Comparison of ENCODE assay signal across 28 cellular contexts in the genomic region with DNA sequence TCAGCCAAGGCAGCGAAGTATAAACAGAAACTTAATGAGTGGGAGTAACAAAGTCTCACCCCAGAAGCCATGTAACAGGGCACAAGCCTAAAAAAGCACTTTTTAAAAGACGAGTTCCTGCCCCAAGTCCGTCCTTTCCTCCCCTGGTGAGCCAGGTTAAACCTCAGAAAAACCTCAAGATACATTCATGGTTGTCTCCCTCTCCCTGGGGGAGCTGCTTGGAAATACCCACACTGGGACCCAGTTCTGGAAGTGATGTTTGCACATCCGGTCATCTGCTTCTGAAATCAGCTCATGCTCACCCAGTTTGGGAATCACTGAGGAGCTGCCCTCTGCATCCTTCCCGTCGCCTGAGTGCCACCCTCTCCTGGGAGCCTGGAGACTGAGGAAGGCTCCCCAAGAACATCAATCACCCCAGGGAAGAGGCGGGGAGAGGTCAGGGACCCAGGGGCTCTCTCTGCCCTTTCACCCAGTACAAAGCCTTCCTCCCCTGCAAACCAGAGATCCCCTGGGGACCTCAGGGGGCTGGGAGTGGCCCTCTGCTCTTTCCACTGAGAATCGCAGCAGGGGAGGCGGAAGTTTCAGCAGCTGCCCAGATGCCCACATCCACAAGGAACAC.
DNase-seq lines count a peak whose midpoint lies in the region; ATAC-seq and TF ChIP-seq lines count a peak whose summit lies in the region.
"Had no signal": no experiment of that assay in that cellular context is flagged by ENCODE, and none has a peak within 500 bp of the region (broad histone marks: within the 10 kb centered on the region; RNA-seq: fewer than 3 reads in every experiment).

No MANE protein-coding gene starts in this region.

- no peak overlapping the region for H3K23ac ChIP-seq in IMR-90 (ENCODE audit: low read depth, low read length)

- no TSS peak for BruUV-seq in IMR-90 (replicated peaks; lab: Mats Ljungman, UMichigan)

- H2AFZ ChIP-seq in IMR-90 (replicated peaks; ENCODE audit: low read length, poor library complexity), result peak overlapping the region; percentile 24
- H2AFZ ChIP-seq in smooth muscle cell (ENCODE audit: low read depth), result no peak overlapping the region
- H2AFZ ChIP-seq: PC-9 had no signal

- H3K18ac ChIP-seq in IMR-90 (ENCODE audit: low read depth, low read length), result no peak overlapping the region

- H3K14ac ChIP-seq in IMR-90 (replicated peaks; ENCODE audit: low read depth, low read length), result no peak overlapping the region

- dilution Hi-C loops in IMR-90 (cut with HindIII; ENCODE audit: low sequenced_read_pairs, unreplicated experiment), result no loop called here

- no peak overlapping the region for H3K56ac ChIP-seq in IMR-90 (ENCODE audit: extremely low read depth, insufficient read depth, low read length)

- TF ChIP-seq POLR2A in IMR-90 (IDR thresholded peaks at IDR 0.05; ENCODE audit: low read depth, low read length), result no peak

- H3K27ac ChIP-seq in IMR-90 (ENCODE audit: insufficient read depth, low read length) (no peak overlapping the region), brain microvascular endothelial cell (no peak overlapping the region), smooth muscle cell (ENCODE audit: low read depth) (peak overlapping the region; percentile 79)
- H3K27ac ChIP-seq: colonic mucosa, PC-9, tibial artery, VCaP had no signal

- no peak overlapping the region for H4K5ac ChIP-seq in IMR-90 (ENCODE audit: low read depth, low read length)

- H4K20me1 ChIP-seq in IMR-90 (ENCODE audit: insufficient read depth, low read length) (no peaks in the 10 kb centered on the region), smooth muscle cell (ENCODE audit: low read depth) (no peaks in the 10 kb centered on the region)

- no peak overlapping the region for H3K4me3 Mint-ChIP-seq in activated naive CD4-positive, alpha-beta T cell treated with anti-CD3 and anti-CD28 coated beads, Interleukin-2, amount 10 ng/mL, durations not matched to agents 7 days and 5 days
- H3K4me3 Mint-ChIP-seq: activated naive CD4-positive, alpha-beta T cell treated with anti-CD3 and anti-CD28 coated beads, Interleukin-2, amount 50 U/mL, for 24 hours had no signal

- no peak overlapping the region for H2AK9ac ChIP-seq in IMR-90 (replicated peaks; ENCODE audit: low read depth, low read length, poor library complexity)

- no peak overlapping the region for H2BK120ac ChIP-seq in IMR-90 (ENCODE audit: low read depth, low read length)

- H3F3A ChIP-seq in smooth muscle cell (ENCODE audit: low read depth), result no peaks in the 10 kb centered on the region

- H3K79me2 ChIP-seq in smooth muscle cell (ENCODE audit: low read depth), result no peaks in the 10 kb centered on the region

- H3K4me1 ChIP-seq in IMR-90 (ENCODE audit: control insufficient read depth, insufficient read depth, low read length) (peaks cover 2% of the 10 kb centered on the region; the same call in 1 of the 2 replicates), smooth muscle cell (ENCODE audit: low read depth) (no peaks in the 10 kb centered on the region), HAP-1 (no peaks in the 10 kb centered on the region)
- H3K4me1 ChIP-seq: colonic mucosa, heart left ventricle, tibial artery had no signal

- H3K27me3 ChIP-seq in IMR-90 (ENCODE audit: control insufficient read depth, insufficient read depth, low read length) (no peaks in the 10 kb centered on the region; the same call in 1 of the 2 replicates), brain microvascular endothelial cell (replicated peaks) (no peaks in the 10 kb centered on the region), smooth muscle cell (ENCODE audit: low read depth) (no peaks in the 10 kb centered on the region), HAP-1 (ENCODE audit: low read depth) (0 out of 2 replicates have a peak, but pooled peaks cover 2% of the 10 kb centered on the region)
- H3K27me3 ChIP-seq: colonic mucosa had no signal

- H4K8ac ChIP-seq in IMR-90 (ENCODE audit: low read depth in 2 of 2, low read length in 2 of 2), result no peak overlapping the region

- H3K9me1 ChIP-seq in IMR-90 (ENCODE audit: insufficient read depth, low read length), result 0 out of 2 replicates have a peak, but pooled peaks cover 7% of the 10 kb centered on the region

- POLR2A ChIA-PET in IMR-90 (lab: Charles Lee; ENCODE audit: unreplicated experiment), result no interaction called here

- CTCF ChIA-PET in IMR-90 (lab: Yijun Ruan, JAX), result interaction anchor here (0.6 kb wide), 1 partner anchor 38 kb away, joined by 4 read pairs; no protein-coding TSS in a partner anchor
- CTCF ChIA-PET in activated naive CD4-positive, alpha-beta T cell treated with anti-CD3 and anti-CD28 coated beads, Interleukin-2, amount 10 ng/mL, durations not matched to agents 7 days and 5 days (lab: Charles Lee), result no interaction called here

- H2BK20ac ChIP-seq in IMR-90 (ENCODE audit: low read depth, low read length), result no peak overlapping the region

- no peaks in the 10 kb centered on the region for H3K27me3 Mint-ChIP-seq in activated naive CD4-positive, alpha-beta T cell treated with anti-CD3 and anti-CD28 coated beads, Interleukin-2, amount 10 ng/mL, durations not matched to agents 7 days and 5 days

- no peak for ATAC-seq in IMR-90 (ENCODE audit: low read depth)
- ATAC-seq: HCT116, right cardiac atrium had no signal

- H4K91ac ChIP-seq in IMR-90 (ENCODE audit: insufficient read depth, low read depth, low read length), result no peak overlapping the region

- TF ChIP-seq CTCF in IMR-90 (conservative IDR thresholded peaks at IDR 0.05; ENCODE audit: low read depth, low read length) (no peak), brain microvascular endothelial cell (IDR thresholded peaks at IDR 0.05; ENCODE audit: low read depth, low read length, missing control alignments) (no peak), smooth muscle cell (IDR thresholded peaks at IDR 0.05; ENCODE audit: borderline replicate concordance, insufficient read depth, poor library complexity, severe bottlenecking) (no peak)

- H3K79me1 ChIP-seq in IMR-90 (ENCODE audit: low read depth in 1 of 2, low read length in 2 of 2), result no peaks in the 10 kb centered on the region

- no peaks in the 10 kb centered on the region for H3K36me3 Mint-ChIP-seq in activated naive CD4-positive, alpha-beta T cell treated with anti-CD3 and anti-CD28 coated beads, Interleukin-2, amount 10 ng/mL, durations not matched to agents 7 days and 5 days
- H3K36me3 Mint-ChIP-seq: activated naive CD4-positive, alpha-beta T cell treated with anti-CD3 and anti-CD28 coated beads, Interleukin-2, amount 50 U/mL, for 24 hours had no signal

- intact Hi-C loops in IMR-90 (cut with micrococcal nuclease), result no loop called here

- 45% methylated on average over 4 of the region's 9 CpGs; no CpG with 5 or more reads in 1 of the 2 experiments for WGBS in IMR-90 (ENCODE audit: extremely low coverage in 2 of 2, insufficient read length in 1 of 2), 2 experiments
- WGBS in smooth muscle cell (ENCODE audit: low lambda C conversion rate), result 67% methylated on average over 9 of the region's 9 CpGs

- H2BK15ac ChIP-seq in IMR-90 (ENCODE audit: low read depth, low read length), result no peak overlapping the region

- no peaks in the 10 kb centered on the region for H3K4me1 Mint-ChIP-seq in activated naive CD4-positive, alpha-beta T cell treated with anti-CD3 and anti-CD28 coated beads, Interleukin-2, amount 10 ng/mL, durations not matched to agents 7 days and 5 days
- H3K4me1 Mint-ChIP-seq: activated naive CD4-positive, alpha-beta T cell treated with anti-CD3 and anti-CD28 coated beads, Interleukin-2, amount 50 U/mL, for 24 hours had no signal

- H3K36me3 ChIP-seq in IMR-90 (ENCODE audit: control insufficient read depth, insufficient read depth, low read length), result no peaks in the 10 kb centered on the region
- H3K36me3 ChIP-seq in brain microvascular endothelial cell (replicated peaks), result no peaks in the 10 kb centered on the region
- H3K36me3 ChIP-seq in smooth muscle cell (ENCODE audit: low read depth), result no peaks in the 10 kb centered on the region
- no peaks in the 10 kb centered on the region for H3K36me3 ChIP-seq in HAP-1 (replicated peaks)
- H3K36me3 ChIP-seq: colonic mucosa, heart left ventricle, tibial artery had no signal

- H3K4ac ChIP-seq in IMR-90 (ENCODE audit: low read depth, low read length), result no peak overlapping the region; the same call in 1 of the 2 replicates

- H3K4me2 ChIP-seq in IMR-90 (ENCODE audit: low read depth, low read length) (no peak overlapping the region), smooth muscle cell (no peak overlapping the region)
- H3K4me2 ChIP-seq: PC-9 had no signal

- H3K27ac Mint-ChIP-seq in activated naive CD4-positive, alpha-beta T cell treated with anti-CD3 and anti-CD28 coated beads, Interleukin-2, amount 10 ng/mL, durations not matched to agents 7 days and 5 days, result no peak overlapping the region
- H3K27ac Mint-ChIP-seq: activated naive CD4-positive, alpha-beta T cell treated with anti-CD3 and anti-CD28 coated beads, Interleukin-2, amount 50 U/mL, for 24 hours; activated T-helper 2 cell treated with anti-CD3 and anti-CD28 coated beads, Interferon-gamma antibody, Interleukin-2, Interleukin-4, amounts not matched to agents 10 μg/mL and 5 μg/mL and 100 μg/mL, durations not matched to agents 14 hours and 24 hours and 36 hours had no signal

- no peak overlapping the region for H3K9ac ChIP-seq in IMR-90 (ENCODE audit: low read depth, low read length)
- peak overlapping the region; percentile 47 for H3K9ac ChIP-seq in smooth muscle cell (ENCODE audit: low read depth)

- in situ Hi-C loops in IMR-90 (cut with MboI; ENCODE audit: low sequenced_read_pairs), result no loop called here
- in situ Hi-C loops in brain microvascular endothelial cell (cut with HindIII; ENCODE audit: low pct_ligation_motif_present, low sequenced_read_pairs), result no loop called here
- in situ Hi-C loops in HAP-1 (cut with MboI; ENCODE audit: low sequenced_read_pairs), result no loop called here

- H3K9me3 Mint-ChIP-seq in activated naive CD4-positive, alpha-beta T cell treated with anti-CD3 and anti-CD28 coated beads, Interleukin-2, amount 10 ng/mL, durations not matched to agents 7 days and 5 days, result peaks cover 4% of the 10 kb centered on the region

- H3K4me3 ChIP-seq in IMR-90 (ENCODE audit: insufficient read depth, low read depth, low read length) (no peak overlapping the region), brain microvascular endothelial cell (ENCODE audit: low read depth, low read length) (no peak overlapping the region), smooth muscle cell (no peak overlapping the region), HAP-1 (no peak overlapping the region)
- H3K4me3 ChIP-seq: colonic mucosa, heart left ventricle, PC-9, tibial artery had no signal

- H3K9me3 ChIP-seq in IMR-90 (ENCODE audit: control insufficient read depth, insufficient read depth, low read length) (peaks cover 7% of the 10 kb centered on the region), smooth muscle cell (replicated peaks; ENCODE audit: low read depth) (no peaks in the 10 kb centered on the region), HAP-1 (no peaks in the 10 kb centered on the region)
- H3K9me3 ChIP-seq: colonic mucosa had no signal

- no peak for DNase-seq in IMR-90
- DNase-seq in brain microvascular endothelial cell, result peak; percentile 47
- DNase-seq in kidney tubule cell (ENCODE audit: low spot score), result peak; percentile 52
- no peak for DNase-seq in smooth muscle cell (lab: John Stamatoyannopoulos, UW; ENCODE audit: unreplicated experiment)
- no peak for DNase-seq in HAP-1 (ENCODE audit: low spot score in 2 of 2)
- DNase-seq in activated CD4-positive, CD25-positive, alpha-beta regulatory T cell (lab: John Stamatoyannopoulos, UW), result no peak
- DNase-seq in GM03348 (ENCODE audit: low spot score), result no peak
- no peak for DNase-seq in activated naive CD4-positive, alpha-beta T cell treated with anti-CD3 and anti-CD28 coated beads, Interleukin-2, amount 10 ng/mL, durations not matched to agents 7 days and 5 days
- DNase-seq: activated CD4-positive, alpha-beta T cell treated with anti-CD3 and anti-CD28 coated beads for 4 hours; C1 segment of cervical spinal cord; colonic mucosa; effector CD8-positive, alpha-beta T cell; kidney; NCI-H146; NCI-H2107; NCI-H345; NCI-H69; PC-9; right cardiac atrium; stimulated activated CD4-positive, alpha-beta T cell treated with anti-CD3 and anti-CD28 coated beads, Interleukin-12 subunit alpha, Interleukin-12 subunit beta, amount 100 ng/mL, for 4 hours; stimulated activated CD4-positive, alpha-beta T cell treated with anti-CD3 and anti-CD28 coated beads, Interleukin-2, amount 100 ng/mL, for 48 hours; SW 1271; tibial artery had no signal

- no peak for TF ChIP-seq RAD21 in IMR-90 (IDR thresholded peaks at IDR 0.05; ENCODE audit: low read length)

- no peak overlapping the region for H2AK5ac ChIP-seq in IMR-90 (ENCODE audit: low read depth, low read length)

- no peak overlapping the region for H2BK5ac ChIP-seq in IMR-90 (ENCODE audit: low read depth, low read length, poor library complexity, severe bottlenecking)

Comparison
In these comparisons a context has a peak if more than half of its experiments do, and no peak if none do; other contexts are left out.
1. DNase-seq: peak in brain microvascular endothelial cell (single experiment) and kidney tubule cell (single experiment); none in IMR-90 (single experiment), smooth muscle cell (single experiment), HAP-1 (0 of 2), activated CD4-positive, CD25-positive, alpha-beta regulatory T cell (0 of 4), GM03348 (single experiment) and activated naive CD4-positive, alpha-beta T cell treated with anti-CD3 and anti-CD28 coated beads, Interleukin-2, amount 10 ng/mL, durations not matched to agents 7 days and 5 days (single experiment).